Comparison of ENCODE assay signal across 17 cellular contexts in genomic region chr5:60719329-60719728, GRCh38. TPM values are rescaled to one million over a fixed set of nuclear protein-coding genes. Genes with fewer than 3 reads are reported as not detected.
"Had no signal": no experiment of that assay in that cellular context is flagged by ENCODE, and none has a peak within 500 bp of the region (broad histone marks: within the 10 kb centered on the region; RNA-seq: fewer than 3 reads in every experiment).

No MANE protein-coding gene starts in this region.

- ATAC-seq: heart left ventricle; naive thymus-derived CD8-positive, alpha-beta T cell had no signal

- H3K36me3 ChIP-seq: heart left ventricle, sigmoid colon, stomach, thoracic aorta, transverse colon had no signal

- H3K9me3 ChIP-seq: sigmoid colon, thoracic aorta, transverse colon had no signal

- H3K27me3 ChIP-seq: sigmoid colon, transverse colon had no signal

- DNase-seq: effector CD4-positive, alpha-beta T cell; endodermal cell; heart left ventricle; hippocampal formation; mesendoderm; naive thymus-derived CD8-positive, alpha-beta T cell; posterior cingulate gyrus; sigmoid colon; stimulated activated naive CD4-positive, alpha-beta T cell; stomach; substantia nigra; transverse colon had no signal

- H3K4me3 ChIP-seq: coronary artery, heart left ventricle, sigmoid colon, skin epidermis, stomach, thoracic aorta, transverse colon had no signal

- FAIRE-seq: endothelial cell of umbilical vein, frontal cortex had no signal

- H3K4me1 ChIP-seq: heart left ventricle, sigmoid colon, stomach, transverse colon had no signal

- H3K27ac ChIP-seq: coronary artery, heart left ventricle, sigmoid colon, skin epidermis, stomach, thoracic aorta, transverse colon had no signal

RNA-seq across cellular contexts. Expression of gene DEPDC1B, which starts 19.4 kb away (rescaled TPM):
- total RNA-seq: naive thymus-derived CD8-positive, alpha-beta T cell; thoracic aorta had no signal
